ENCODE assay signal across 15 cellular contexts in the genomic region with DNA sequence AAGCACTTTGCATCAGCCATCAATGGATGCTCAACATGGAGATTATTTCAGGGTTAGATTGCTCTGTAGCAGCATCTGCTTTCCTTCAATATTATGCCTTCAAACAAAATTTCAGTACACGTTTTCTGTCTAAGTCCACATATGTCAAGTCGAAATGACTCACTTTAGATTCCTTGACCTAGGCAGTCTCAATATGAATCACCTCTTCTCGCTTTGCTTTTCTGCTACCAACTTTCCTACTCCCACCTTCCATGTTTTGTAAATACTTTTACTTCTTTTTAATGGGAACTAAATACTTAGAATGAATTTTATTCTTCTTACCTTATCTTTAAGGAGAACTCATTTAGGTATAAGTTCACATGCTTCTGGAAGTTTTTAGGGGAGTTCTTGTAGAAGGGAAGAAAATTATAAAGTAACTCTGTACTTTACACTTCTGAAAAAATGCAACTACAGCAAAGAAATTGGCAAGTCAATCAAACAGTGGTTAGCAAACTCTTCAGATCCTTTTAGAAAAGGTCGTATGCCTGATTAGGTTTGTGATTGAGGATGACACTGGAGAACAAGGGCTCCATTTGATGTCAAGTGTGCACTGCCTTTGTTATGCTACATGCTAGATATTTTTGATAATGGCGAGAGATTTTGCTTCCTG.
A peak's percentile ranks its signal among the peaks of the same experiment; 100 is the strongest.
DNase-seq lines count a peak whose midpoint lies in the region; ATAC-seq, FAIRE-seq and TF ChIP-seq lines count a peak whose summit lies in the region.
"Had no signal": no experiment of that assay in that cellular context is flagged by ENCODE, and none has a peak within 500 bp of the region (broad histone marks: within the 10 kb centered on the region; RNA-seq: fewer than 3 reads in every experiment).

No MANE protein-coding gene starts in this region.

- CTCF ChIA-PET in GM10248 (lab: Yijun Ruan, JAX) = interaction anchor here (1.6 kb wide), 1 partner anchor 14 kb away, joined by 4 read pairs; no protein-coding TSS in a partner anchor

- ATAC-seq in GM19025 (IDR thresholded peaks at IDR 0.05; ENCODE audit: low read depth, unreplicated experiment) (peak; percentile 51), HG02571 (IDR thresholded peaks at IDR 0.05; ENCODE audit: unreplicated experiment) (peak; percentile 55), HG03280 (IDR thresholded peaks at IDR 0.05; ENCODE audit: unreplicated experiment) (peak; percentile 57)
- ATAC-seq: heart left ventricle; left colon; stimulated activated memory B cell treated with anti-CD40 and anti-IgM and Interleukin-4, amounts not matched to agents 10 μg/mL and 1 μg/mL and 100 μg/mL, for 72 hours had no signal

- POLR2A ChIA-PET in GM10248 (lab: Yijun Ruan, JAX) = no interaction called here

- peak; percentile 73 for DNase-seq in GM12865 (ENCODE audit: low read depth)
- no peak for DNase-seq in stimulated activated CD4-positive, alpha-beta T cell treated with anti-CD3 and anti-CD28 coated beads, Interleukin-4, amount 100 ng/mL, for 4 hours
- DNase-seq in GOT3 (lab: John Stamatoyannopoulos, UW) = no peak
- no peak for DNase-seq in GM12891 (ENCODE audit: insufficient read length, low spot score)
- DNase-seq in GM10248 (ENCODE audit: extremely low spot score) = no peak
- DNase-seq: central memory CD4-positive, alpha-beta T cell; heart left ventricle; left colon; naive B cell; NCI-H1048 had no signal

- no peak overlapping the region for H3K4me3 ChIP-seq in GM12865 (ENCODE audit: low read depth, low read length)
- H3K4me3 ChIP-seq: HAP-1, heart left ventricle had no signal

- TF ChIP-seq POLR2A in GM12891 (IDR thresholded peaks at IDR 0.05; ENCODE audit: low read depth, low read length) = no peak

- no peak for FAIRE-seq in GM12891 (lab: Jason Lieb, UNC)

- TF ChIP-seq CTCF in GM12865 (IDR thresholded peaks at IDR 0.05; ENCODE audit: insufficient read depth, low read depth, low read length, missing control alignments) (no peak), GM10248 (IDR thresholded peaks at IDR 0.05; ENCODE audit: control extremely low read depth, extremely low read depth, low read depth, missing control alignments) (no peak)

TF ChIP-seq in GM12891, 5 proteins besides CTCF, POLR2A, EP300 and RAD21:
- TF ChIP-seq POLR2AphosphoS5 (IDR thresholded peaks at IDR 0.05; ENCODE audit: low read depth, low read length) = no peak
- no peak for TF ChIP-seq PAX5 (IDR thresholded peaks at IDR 0.05; ENCODE audit: insufficient read depth, low read length, severe bottlenecking)
- TF ChIP-seq SPI1 (IDR thresholded peaks at IDR 0.05; ENCODE audit: low read depth, low read length) = no peak
